In the genomic region with DNA sequence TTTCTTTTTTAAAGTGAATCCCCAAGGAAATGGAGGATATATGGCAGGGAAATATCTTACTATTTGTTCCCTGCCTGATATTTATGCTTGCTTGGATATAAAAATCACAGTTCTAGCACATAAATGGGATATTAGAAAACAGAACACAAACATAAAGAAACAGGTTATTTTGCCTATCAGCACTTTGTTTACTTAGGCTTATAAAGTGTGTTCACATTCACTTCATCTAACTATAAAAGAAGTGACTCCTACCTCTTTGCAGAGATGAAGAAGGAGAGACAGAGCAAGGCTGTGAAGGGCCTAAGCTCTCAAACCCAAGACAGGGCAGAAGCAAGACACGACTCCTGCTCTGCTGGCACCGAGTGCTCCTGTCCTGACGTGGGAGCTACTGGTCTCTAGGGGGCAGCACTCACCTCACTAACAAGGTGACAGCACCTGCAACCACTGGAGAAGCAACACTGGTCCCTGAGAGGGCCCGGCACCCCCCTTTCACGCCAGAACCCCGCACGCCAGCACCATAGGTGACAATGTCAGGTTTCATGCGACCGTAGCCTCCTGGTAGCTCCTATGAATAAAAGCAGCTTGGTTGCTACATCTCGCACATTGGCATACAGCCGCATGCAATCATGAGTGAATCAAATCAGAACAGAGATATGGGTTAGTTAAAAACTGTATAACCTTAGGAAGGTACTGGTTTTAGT, we compare ENCODE assay signal across 8 cellular contexts. TPM values are rescaled to one million over a fixed set of nuclear protein-coding genes. Genes with fewer than 3 reads are reported as not detected.
A peak's percentile ranks its signal among the peaks of the same experiment; 100 is the strongest.
DNase-seq lines count a peak whose midpoint lies in the region; ATAC-seq and TF ChIP-seq lines count a peak whose summit lies in the region.

No MANE protein-coding gene starts in this region.

- no peaks in the 10 kb centered on the region for H3K9me3 Mint-ChIP-seq in activated naive CD8-positive, alpha-beta T cell (ENCODE audit: low read depth)

- H3K27me3 ChIP-seq in left ventricle myocardium inferior (ENCODE audit: low read depth) = no peaks in the 10 kb centered on the region

- H3K36me3 Mint-ChIP-seq in activated naive CD8-positive, alpha-beta T cell = peaks cover 12% of the 10 kb centered on the region

- H3K4me1 ChIP-seq in left ventricle myocardium inferior = peaks cover 66% of the 10 kb centered on the region

- intact Hi-C loops in left ventricle myocardium inferior (cut with micrococcal nuclease) = loop anchor here (10.0 kb wide), 1 partner anchor 100 kb away; the partner anchor contains the start of gene TAF1C

- H3K27me3 Mint-ChIP-seq in activated naive CD8-positive, alpha-beta T cell = no peaks in the 10 kb centered on the region

- peak; percentile 80 for TF ChIP-seq CTCF in left ventricle myocardium inferior (IDR thresholded peaks at IDR 0.05; ENCODE audit: borderline replicate concordance)

- H3K4me3 ChIP-seq in left ventricle myocardium inferior = no peak overlapping the region

- ATAC-seq in GM18498 (IDR thresholded peaks at IDR 0.05; ENCODE audit: unreplicated experiment) = peak; percentile 51

- H3K9me3 ChIP-seq in left ventricle myocardium inferior (replicated peaks) = no peaks in the 10 kb centered on the region

- H3K27ac Mint-ChIP-seq in activated naive CD8-positive, alpha-beta T cell = peak overlapping the region; percentile 83

- peaks cover 40% of the 10 kb centered on the region for H3K4me1 Mint-ChIP-seq in activated naive CD8-positive, alpha-beta T cell (ENCODE audit: low read depth)

- peak; percentile 67 for DNase-seq in A172 (ENCODE audit: low spot score)
- peak; percentile 33 for DNase-seq in LHCN-M2 (ENCODE audit: low read depth)
- DNase-seq in SKM-1 (lab: John Stamatoyannopoulos, UW; ENCODE audit: unreplicated experiment) = peak; percentile 55
- DNase-seq in left ventricle myocardium inferior = peak; percentile 41
- peak; percentile 24 for DNase-seq in smooth muscle cell of the brain vasculature (ENCODE audit: low read depth, low spot score)
- DNase-seq in middle frontal gyrus (ENCODE audit: extremely low spot score, low spot score) = no peak

- H3K4me3 Mint-ChIP-seq in activated naive CD8-positive, alpha-beta T cell = no peak overlapping the region

- H3K27ac ChIP-seq in left ventricle myocardium inferior (replicated peaks) = peak overlapping the region; percentile 81

- H3K36me3 ChIP-seq in left ventricle myocardium inferior = peaks cover 82% of the 10 kb centered on the region

RNA-seq across cellular contexts. Expression of gene MBTPS1, which starts 32.0 kb away (rescaled TPM):
- total RNA-seq in A172 (2014; rRNA removed; shearing (Covaris generic)) = 74.5 and 86.0 TPM in 2 replicates
- 47.1 and 48.8 TPM in 2 replicates for total RNA-seq in LHCN-M2 (2014; rRNA removed)
- 33.0 TPM for polyA plus RNA-seq in LHCN-M2 (2012)
- total RNA-seq in left ventricle myocardium inferior = 72.5 TPM

RNA-seq across cellular contexts. Expression of gene SLC38A8, which starts 42.1 kb away (rescaled TPM):
- not detected in 2 replicates for total RNA-seq in A172 (2014; rRNA removed; shearing (Covaris generic))
- total RNA-seq in LHCN-M2 (2014; rRNA removed) = not detected in 2 replicates
- polyA plus RNA-seq in LHCN-M2 (2012) = not detected
- not detected for total RNA-seq in left ventricle myocardium inferior
